ENCODE assay signal across 9 cellular contexts in the genomic region with DNA sequence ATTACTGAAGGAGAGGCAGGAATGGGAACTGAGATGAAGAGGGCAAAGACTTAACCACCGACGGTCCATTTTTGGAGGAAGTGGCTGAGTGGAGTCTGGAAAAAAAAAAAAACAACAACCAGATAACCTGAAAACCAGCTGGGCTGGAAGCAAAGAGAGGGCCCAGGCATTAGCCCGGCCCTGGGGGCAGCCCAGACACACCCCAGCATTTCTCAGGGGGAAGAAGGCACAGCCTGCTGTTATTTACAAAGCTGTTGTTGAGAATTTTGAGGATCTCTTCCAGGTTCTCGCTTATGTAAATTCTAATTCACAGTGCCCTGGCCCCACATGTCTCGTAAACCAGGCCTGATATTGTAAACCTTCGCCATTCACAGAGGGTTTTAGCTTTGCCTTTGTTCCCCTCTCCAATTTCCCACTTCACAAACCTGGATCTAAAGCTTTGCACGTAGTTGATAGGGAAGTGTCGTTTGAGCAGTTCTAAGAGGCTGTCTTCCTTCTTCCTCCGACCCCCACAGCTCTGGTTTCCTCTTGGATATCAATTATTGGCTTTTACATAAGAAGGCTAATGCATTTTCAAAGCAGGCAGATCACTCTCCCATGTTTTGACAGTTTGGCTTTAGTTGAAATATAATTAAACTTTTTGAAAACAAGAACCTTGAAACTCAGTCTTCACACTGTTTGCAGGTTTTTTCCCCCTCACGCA.
A peak's percentile ranks its signal among the peaks of the same experiment; 100 is the strongest.
DNase-seq lines count a peak whose midpoint lies in the region; ATAC-seq, FAIRE-seq and TF ChIP-seq lines count a peak whose summit lies in the region.
"Had no signal": no experiment of that assay in that cellular context is flagged by ENCODE, and none has a peak within 500 bp of the region (broad histone marks: within the 10 kb centered on the region; RNA-seq: fewer than 3 reads in every experiment).

No MANE protein-coding gene starts in this region.

- no peaks in the 10 kb centered on the region for H3K9me3 ChIP-seq in small intestine (ENCODE audit: control insufficient read depth, low read depth)
- H3K9me3 ChIP-seq: pancreas had no signal

- H3K4me1 Mint-ChIP-seq in T-helper 2 cell treated with Interferon-gamma antibody and Interleukin-4, amounts not matched to agents 5 μg/mL and 100 μg/mL, for 36 hours (ENCODE audit: low read depth), result peaks cover 59% of the 10 kb centered on the region

- peak overlapping the region; percentile 69 for H3K4me3 Mint-ChIP-seq in T-helper 2 cell treated with Interferon-gamma antibody and Interleukin-4, amounts not matched to agents 5 μg/mL and 100 μg/mL, for 36 hours

- peaks cover 4% of the 10 kb centered on the region for H3K9me3 Mint-ChIP-seq in T-helper 2 cell treated with Interferon-gamma antibody and Interleukin-4, amounts not matched to agents 5 μg/mL and 100 μg/mL, for 36 hours

- TF ChIP-seq CTCF in coronary artery (IDR thresholded peaks at IDR 0.05), result no peak

- 44 to 61% (median 49%) methylated on average over 10 of the region's 10 CpGs for WGBS in small intestine, 3 donors

- no peaks in the 10 kb centered on the region for H3K36me3 ChIP-seq in small intestine (ENCODE audit: control insufficient read depth in 2 of 2, insufficient read depth in 2 of 2, low read length in 2 of 2)
- H3K36me3 ChIP-seq: pancreas had no signal

- DNase-seq in T-helper 2 cell treated with Interferon-gamma antibody and Interleukin-4, amounts not matched to agents 5 μg/mL and 100 μg/mL, for 36 hours (ENCODE audit: low spot score), result no peak
- no peak for DNase-seq in T-helper 2 cell
- peak; percentile 35 for DNase-seq in NCI-H82 treated with DMSO at 0.1 percent for 48 hours (lab: John Stamatoyannopoulos, UW; ENCODE audit: unreplicated experiment)
- DNase-seq in coronary artery (ENCODE audit: low spot score), result peak; percentile 55
- DNase-seq in small intestine, result no peak

- peaks cover 2 to 5% of the 10 kb centered on the region in 2 donors for H3K4me1 ChIP-seq in small intestine (ENCODE audit: control insufficient read depth in 2 of 2, insufficient read depth in 1 of 2, low read depth in 1 of 2, low read length in 1 of 2)

- H3K27me3 Mint-ChIP-seq in T-helper 2 cell treated with Interferon-gamma antibody and Interleukin-4, amounts not matched to agents 5 μg/mL and 100 μg/mL, for 36 hours (ENCODE audit: low read depth), result no peaks in the 10 kb centered on the region

- H3K27ac Mint-ChIP-seq in T-helper 2 cell treated with Interferon-gamma antibody and Interleukin-4, amounts not matched to agents 5 μg/mL and 100 μg/mL, for 36 hours, result peak overlapping the region; percentile 94

- H3K27me3 ChIP-seq in small intestine (ENCODE audit: control insufficient read depth in 2 of 2, insufficient read depth in 2 of 2, low read length in 2 of 2), result peaks cover 0 to under 1% of the 10 kb centered on the region in 2 donors
- H3K27me3 ChIP-seq: pancreas had no signal

- no peak for ATAC-seq in GM18861 (IDR thresholded peaks at IDR 0.05; ENCODE audit: unreplicated experiment)
- ATAC-seq in GM19452 (IDR thresholded peaks at IDR 0.05; ENCODE audit: unreplicated experiment), result no peak
- no peak for ATAC-seq in HG02973 (IDR thresholded peaks at IDR 0.05; ENCODE audit: unreplicated experiment)

- H3K27ac ChIP-seq in coronary artery (peak overlapping the region; percentile 31 to 56), small intestine (ENCODE audit: low read depth in 1 of 2, low read length in 1 of 2) (peak overlapping the region; percentile 25 to 86)

- peaks cover 2% of the 10 kb centered on the region for H3K36me3 Mint-ChIP-seq in T-helper 2 cell treated with Interferon-gamma antibody and Interleukin-4, amounts not matched to agents 5 μg/mL and 100 μg/mL, for 36 hours (ENCODE audit: low read depth)

- H3K4me3 ChIP-seq in coronary artery (no peak overlapping the region), small intestine (ENCODE audit: low read depth in 1 of 2, low read length in 2 of 2) (no peak overlapping the region)
- H3K4me3 ChIP-seq: pancreas had no signal

- FAIRE-seq in small intestine (lab: Jason Lieb, UNC), result no peak
- FAIRE-seq: pancreas had no signal

Comparison
In these comparisons a context has a peak if more than half of its experiments do, and no peak if none do; other contexts are left out.
1. DNase-seq: peak in NCI-H82 treated with DMSO at 0.1 percent for 48 hours (single experiment) and coronary artery (single experiment); none in T-helper 2 cell treated with Interferon-gamma antibody and Interleukin-4, amounts not matched to agents 5 μg/mL and 100 μg/mL, for 36 hours (single experiment), T-helper 2 cell (0 of 5) and small intestine (single experiment).